14 cellular contexts compared by ENCODE assay signal in the genomic region with DNA sequence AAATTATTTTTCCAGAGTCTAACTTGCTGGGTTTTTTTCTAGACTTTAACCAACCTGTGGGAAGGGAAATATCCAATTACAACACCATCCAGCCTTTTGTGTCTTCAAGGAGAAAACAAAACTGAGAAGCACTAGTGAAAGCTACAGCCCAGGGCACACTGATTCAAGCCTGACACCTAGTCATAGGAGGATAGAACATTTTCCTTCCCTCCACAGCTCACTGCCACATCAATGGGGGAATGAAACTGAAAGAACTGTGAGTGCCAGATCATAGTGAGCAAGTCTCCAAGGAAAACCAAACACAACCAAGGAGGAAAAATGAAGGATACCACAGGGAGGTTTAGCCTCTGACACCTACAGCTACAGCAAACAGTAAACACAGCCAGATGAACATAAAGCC.
DNase-seq lines count a peak whose midpoint lies in the region; ATAC-seq, FAIRE-seq and TF ChIP-seq lines count a peak whose summit lies in the region.
"Had no signal": no experiment of that assay in that cellular context is flagged by ENCODE, and none has a peak within 500 bp of the region (broad histone marks: within the 10 kb centered on the region; RNA-seq: fewer than 3 reads in every experiment).

No MANE protein-coding gene starts in this region.

- H3K27ac Mint-ChIP-seq in activated naive CD8-positive, alpha-beta T cell treated with anti-CD3 and anti-CD28 coated beads, Interleukin-2, amount 50 U/mL, for 24 hours, result no peak overlapping the region

- peak; percentile 82 for ATAC-seq in GM18517 (IDR thresholded peaks at IDR 0.05; ENCODE audit: unreplicated experiment)
- ATAC-seq in HG02885 (IDR thresholded peaks at IDR 0.05; ENCODE audit: poor library complexity, unreplicated experiment), result peak; percentile 73
- ATAC-seq in activated naive CD8-positive, alpha-beta T cell treated with anti-CD3 and anti-CD28 coated beads, Interleukin-2, amount 50 U/mL, for 24 hours, result peak; percentile 89
- ATAC-seq in HG02759 (IDR thresholded peaks at IDR 0.05; ENCODE audit: unreplicated experiment), result no peak
- ATAC-seq: left cardiac atrium; naive thymus-derived CD4-positive, alpha-beta T cell had no signal

- H3K9me3 Mint-ChIP-seq in activated naive CD8-positive, alpha-beta T cell treated with anti-CD3 and anti-CD28 coated beads, Interleukin-2, amount 50 U/mL, for 24 hours, result no peaks in the 10 kb centered on the region

- DNase-seq in GM19239 (ENCODE audit: insufficient read length, low spot score) (no peak), NCI-H510A (lab: John Stamatoyannopoulos, UW) (no peak), H54 (ENCODE audit: insufficient read length, low spot score) (no peak)
- DNase-seq in activated naive CD8-positive, alpha-beta T cell treated with anti-CD3 and anti-CD28 coated beads, Interleukin-2, amount 50 U/mL, for 24 hours, result no peak
- DNase-seq: activated CD4-positive, CD25-positive, alpha-beta regulatory T cell treated with anti-CD3 and anti-CD28 coated beads, Interleukin-2, amount 50 U/mL, for 72 hours; activated naive CD4-positive, alpha-beta T cell treated with Interleukin-2 at 50 U/mL for 16 hours; left cardiac atrium; NCI-H2171; testis had no signal

- no peak for TF ChIP-seq POLR2A in H54 (IDR thresholded peaks at IDR 0.05; ENCODE audit: low read depth, low read length)

- peaks cover 21% of the 10 kb centered on the region for H3K4me1 Mint-ChIP-seq in activated naive CD8-positive, alpha-beta T cell treated with anti-CD3 and anti-CD28 coated beads, Interleukin-2, amount 50 U/mL, for 24 hours

- H3K4me3 Mint-ChIP-seq in activated naive CD8-positive, alpha-beta T cell treated with anti-CD3 and anti-CD28 coated beads, Interleukin-2, amount 50 U/mL, for 24 hours, result no peak overlapping the region
- H3K4me3 Mint-ChIP-seq: naive thymus-derived CD4-positive, alpha-beta T cell had no signal

- FAIRE-seq in GM19239 (lab: Jason Lieb, UNC) (peak; percentile 93), H54 (lab: Jason Lieb, UNC) (no peak)
- FAIRE-seq: endothelial cell of umbilical vein had no signal

- H3K27me3 Mint-ChIP-seq in activated naive CD8-positive, alpha-beta T cell treated with anti-CD3 and anti-CD28 coated beads, Interleukin-2, amount 50 U/mL, for 24 hours, result no peaks in the 10 kb centered on the region

- H3K36me3 Mint-ChIP-seq in activated naive CD8-positive, alpha-beta T cell treated with anti-CD3 and anti-CD28 coated beads, Interleukin-2, amount 50 U/mL, for 24 hours (ENCODE audit: low read depth), result no peaks in the 10 kb centered on the region
- H3K36me3 Mint-ChIP-seq: naive thymus-derived CD4-positive, alpha-beta T cell had no signal
